1 cellular context compared by ENCODE assay signal in genomic region chr3:27625848-27626247, GRCh38.
TF ChIP-seq lines count a peak whose summit lies in the region.

No MANE protein-coding gene starts in this region.

TF ChIP-seq in HepG2, 621 proteins besides CTCF, POLR2A, EP300 and RAD21 (continued from another document):
- TF ChIP-seq NFRKB (IDR thresholded peaks at IDR 0.05): no peak
